ENCODE assay signal across 1 cellular context in genomic region chr19:12701596-12702282, GRCh38.
TF ChIP-seq lines count a peak whose summit lies in the region.

No MANE protein-coding gene starts in this region.

TF ChIP-seq in K562, 482 proteins besides CTCF, POLR2A, EP300 and RAD21:
- peak; percentile 75 for TF ChIP-seq RBM22 (IDR thresholded peaks at IDR 0.05; ENCODE audit: low read depth, low read length, poor library complexity, severe bottlenecking)
- TF ChIP-seq LARP7 (IDR thresholded peaks at IDR 0.05) = no peak
- TF ChIP-seq, protein P1, sequence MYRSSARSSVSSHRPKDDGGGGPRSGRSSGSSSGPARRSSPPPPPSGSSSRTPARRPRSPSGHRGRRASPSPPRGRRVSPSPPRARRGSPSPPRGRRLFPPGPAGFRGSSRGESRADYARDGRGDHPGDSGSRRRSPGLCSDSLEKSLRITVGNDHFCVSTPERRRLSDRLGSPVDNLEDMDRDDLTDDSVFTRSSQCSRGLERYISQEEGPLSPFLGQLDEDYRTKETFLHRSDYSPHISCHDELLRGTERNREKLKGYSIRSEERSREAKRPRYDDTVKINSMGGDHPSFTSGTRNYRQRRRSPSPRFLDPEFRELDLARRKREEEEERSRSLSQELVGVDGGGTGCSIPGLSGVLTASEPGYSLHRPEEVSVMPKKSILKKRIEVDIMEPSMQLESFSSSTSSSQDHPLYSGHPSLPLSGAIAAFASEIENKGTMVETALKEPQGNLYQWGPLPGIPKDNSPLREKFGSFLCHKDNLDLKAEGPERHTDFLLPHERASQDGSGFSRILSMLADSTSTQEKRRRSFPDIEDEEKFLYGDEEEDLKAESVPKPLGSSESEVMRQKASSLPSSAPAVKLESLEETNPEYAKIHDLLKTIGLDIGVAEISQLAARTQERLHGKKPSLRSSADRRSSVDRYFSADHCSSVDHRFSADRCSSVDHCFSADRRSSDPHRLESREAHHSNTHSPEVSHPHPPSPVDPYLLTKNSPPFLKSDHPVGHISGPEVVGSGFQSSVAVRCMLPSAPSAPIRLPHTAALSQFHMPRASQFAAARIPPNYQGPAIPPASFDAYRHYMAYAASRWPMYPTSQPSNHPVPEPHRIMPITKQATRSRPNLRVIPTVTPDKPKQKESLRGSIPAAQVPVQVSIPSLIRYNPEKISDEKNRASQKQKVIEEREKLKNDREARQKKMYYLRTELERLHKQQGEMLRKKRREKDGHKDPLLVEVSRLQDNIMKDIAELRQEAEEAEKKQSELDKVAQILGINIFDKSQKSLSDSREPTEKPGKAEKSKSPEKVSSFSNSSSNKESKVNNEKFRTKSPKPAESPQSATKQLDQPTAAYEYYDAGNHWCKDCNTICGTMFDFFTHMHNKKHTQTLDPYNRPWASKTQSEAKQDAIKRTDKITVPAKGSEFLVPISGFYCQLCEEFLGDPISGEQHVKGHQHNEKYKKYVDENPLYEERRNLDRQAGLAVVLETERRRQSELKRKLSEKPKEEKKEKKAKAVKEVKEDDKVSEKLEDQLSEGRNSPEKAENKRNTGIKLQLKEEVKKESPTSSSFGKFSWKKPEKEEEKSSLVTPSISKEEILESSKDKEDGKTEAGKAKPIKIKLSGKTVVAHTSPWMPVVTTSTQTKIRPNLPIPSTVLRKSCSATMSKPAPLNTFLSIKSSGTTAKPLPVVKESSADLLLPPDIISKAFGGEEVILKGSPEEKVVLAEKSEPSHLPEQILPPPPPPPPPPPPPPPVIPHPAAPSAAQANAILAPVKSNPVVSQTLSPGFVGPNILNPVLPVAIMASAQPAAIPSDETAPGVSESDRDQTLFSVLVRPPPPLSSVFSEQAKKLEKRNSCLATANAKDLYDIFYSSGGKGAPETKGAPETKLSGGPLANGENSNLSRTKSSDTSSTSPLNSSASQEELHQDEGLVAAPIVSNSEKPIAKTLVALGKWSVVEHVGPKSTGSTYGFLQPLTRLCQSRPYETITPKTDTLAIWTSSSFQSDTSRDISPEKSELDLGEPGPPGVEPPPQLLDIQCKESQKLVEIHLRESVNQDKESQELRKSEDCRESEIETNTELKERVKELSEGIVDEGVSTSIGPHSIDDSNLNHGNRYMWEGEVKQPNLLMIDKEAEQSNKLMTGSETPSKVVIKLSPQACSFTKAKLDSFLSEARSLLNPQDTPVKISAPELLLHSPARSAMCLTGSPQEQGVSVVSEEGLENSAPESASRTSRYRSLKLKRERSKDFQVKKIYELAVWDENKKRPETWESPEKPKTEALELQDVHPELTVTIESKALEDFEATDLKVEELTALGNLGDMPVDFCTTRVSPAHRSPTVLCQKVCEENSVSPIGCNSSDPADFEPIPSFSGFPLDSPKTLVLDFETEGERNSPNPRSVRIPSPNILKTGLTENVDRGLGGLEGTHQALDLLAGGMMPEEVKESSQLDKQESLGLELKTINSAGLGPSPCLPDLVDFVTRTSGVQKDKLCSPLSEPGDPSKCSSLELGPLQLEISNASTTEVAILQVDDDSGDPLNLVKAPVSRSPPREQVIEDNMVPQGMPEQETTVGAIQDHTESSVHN (IDR thresholded peaks at IDR 0.05; ENCODE audit: borderline replicate concordance in 1 of 2, low read depth in 1 of 2) = no peak
- TF ChIP-seq MCM7 (IDR thresholded peaks at IDR 0.05) = no peak
- peak; percentile 53; the same call in 1 of the 2 replicates for TF ChIP-seq POLR2G (IDR thresholded peaks at IDR 0.05; ENCODE audit: low read depth, low read length)
- no peak for TF ChIP-seq CXXC5 (CRISPR knock-in tag; IDR thresholded peaks at IDR 0.05)
- TF ChIP-seq RBFOX2 (IDR thresholded peaks at IDR 0.05; ENCODE audit: low read depth, low read length) = peak; percentile 51
- TF ChIP-seq, protein P2, sequence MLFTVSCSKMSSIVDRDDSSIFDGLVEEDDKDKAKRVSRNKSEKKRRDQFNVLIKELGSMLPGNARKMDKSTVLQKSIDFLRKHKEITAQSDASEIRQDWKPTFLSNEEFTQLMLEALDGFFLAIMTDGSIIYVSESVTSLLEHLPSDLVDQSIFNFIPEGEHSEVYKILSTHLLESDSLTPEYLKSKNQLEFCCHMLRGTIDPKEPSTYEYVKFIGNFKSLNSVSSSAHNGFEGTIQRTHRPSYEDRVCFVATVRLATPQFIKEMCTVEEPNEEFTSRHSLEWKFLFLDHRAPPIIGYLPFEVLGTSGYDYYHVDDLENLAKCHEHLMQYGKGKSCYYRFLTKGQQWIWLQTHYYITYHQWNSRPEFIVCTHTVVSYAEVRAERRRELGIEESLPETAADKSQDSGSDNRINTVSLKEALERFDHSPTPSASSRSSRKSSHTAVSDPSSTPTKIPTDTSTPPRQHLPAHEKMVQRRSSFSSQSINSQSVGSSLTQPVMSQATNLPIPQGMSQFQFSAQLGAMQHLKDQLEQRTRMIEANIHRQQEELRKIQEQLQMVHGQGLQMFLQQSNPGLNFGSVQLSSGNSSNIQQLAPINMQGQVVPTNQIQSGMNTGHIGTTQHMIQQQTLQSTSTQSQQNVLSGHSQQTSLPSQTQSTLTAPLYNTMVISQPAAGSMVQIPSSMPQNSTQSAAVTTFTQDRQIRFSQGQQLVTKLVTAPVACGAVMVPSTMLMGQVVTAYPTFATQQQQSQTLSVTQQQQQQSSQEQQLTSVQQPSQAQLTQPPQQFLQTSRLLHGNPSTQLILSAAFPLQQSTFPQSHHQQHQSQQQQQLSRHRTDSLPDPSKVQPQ (CRISPR knock-in tag; IDR thresholded peaks at IDR 0.05; ENCODE audit: borderline replicate concordance) = no peak
